ENCODE assay signal across 1 cellular context in the genomic region with DNA sequence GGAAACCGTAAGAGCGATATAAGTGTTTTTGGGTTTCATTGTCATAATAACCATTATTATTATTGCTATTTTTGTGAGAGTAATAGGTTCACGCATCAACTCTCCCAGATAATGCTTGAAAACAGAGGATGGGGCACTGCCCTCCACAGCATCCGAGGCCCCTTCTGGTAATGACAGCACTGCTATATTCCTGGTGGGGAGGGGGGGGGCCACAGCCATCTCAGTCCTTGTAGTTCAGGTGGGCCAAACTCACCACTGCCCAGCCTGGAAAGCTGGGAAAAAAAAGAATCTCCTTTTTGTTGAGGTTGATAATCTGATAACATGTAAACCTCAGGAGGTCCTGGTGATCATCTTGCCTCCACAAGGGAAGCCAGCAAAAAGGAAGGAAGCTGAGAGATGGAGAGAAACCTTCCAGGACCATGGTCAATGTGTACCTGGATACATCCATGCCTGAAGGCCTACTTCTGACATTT.
TF ChIP-seq lines count a peak whose summit lies in the region.

No MANE protein-coding gene starts in this region.

TF ChIP-seq in SK-N-SH treated with all-trans-retinoic acid at 6 μM for 48 hours, 23 proteins besides CTCF, POLR2A, EP300 and RAD21 (continued from another document):
- TF ChIP-seq, protein P1, sequence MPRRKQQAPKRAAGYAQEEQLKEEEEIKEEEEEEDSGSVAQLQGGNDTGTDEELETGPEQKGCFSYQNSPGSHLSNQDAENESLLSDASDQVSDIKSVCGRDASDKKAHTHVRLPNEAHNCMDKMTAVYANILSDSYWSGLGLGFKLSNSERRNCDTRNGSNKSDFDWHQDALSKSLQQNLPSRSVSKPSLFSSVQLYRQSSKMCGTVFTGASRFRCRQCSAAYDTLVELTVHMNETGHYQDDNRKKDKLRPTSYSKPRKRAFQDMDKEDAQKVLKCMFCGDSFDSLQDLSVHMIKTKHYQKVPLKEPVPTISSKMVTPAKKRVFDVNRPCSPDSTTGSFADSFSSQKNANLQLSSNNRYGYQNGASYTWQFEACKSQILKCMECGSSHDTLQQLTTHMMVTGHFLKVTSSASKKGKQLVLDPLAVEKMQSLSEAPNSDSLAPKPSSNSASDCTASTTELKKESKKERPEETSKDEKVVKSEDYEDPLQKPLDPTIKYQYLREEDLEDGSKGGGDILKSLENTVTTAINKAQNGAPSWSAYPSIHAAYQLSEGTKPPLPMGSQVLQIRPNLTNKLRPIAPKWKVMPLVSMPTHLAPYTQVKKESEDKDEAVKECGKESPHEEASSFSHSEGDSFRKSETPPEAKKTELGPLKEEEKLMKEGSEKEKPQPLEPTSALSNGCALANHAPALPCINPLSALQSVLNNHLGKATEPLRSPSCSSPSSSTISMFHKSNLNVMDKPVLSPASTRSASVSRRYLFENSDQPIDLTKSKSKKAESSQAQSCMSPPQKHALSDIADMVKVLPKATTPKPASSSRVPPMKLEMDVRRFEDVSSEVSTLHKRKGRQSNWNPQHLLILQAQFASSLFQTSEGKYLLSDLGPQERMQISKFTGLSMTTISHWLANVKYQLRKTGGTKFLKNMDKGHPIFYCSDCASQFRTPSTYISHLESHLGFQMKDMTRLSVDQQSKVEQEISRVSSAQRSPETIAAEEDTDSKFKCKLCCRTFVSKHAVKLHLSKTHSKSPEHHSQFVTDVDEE (CRISPR knock-in tag; IDR thresholded peaks at IDR 0.05) = no peak
- TF ChIP-seq, protein P2, sequence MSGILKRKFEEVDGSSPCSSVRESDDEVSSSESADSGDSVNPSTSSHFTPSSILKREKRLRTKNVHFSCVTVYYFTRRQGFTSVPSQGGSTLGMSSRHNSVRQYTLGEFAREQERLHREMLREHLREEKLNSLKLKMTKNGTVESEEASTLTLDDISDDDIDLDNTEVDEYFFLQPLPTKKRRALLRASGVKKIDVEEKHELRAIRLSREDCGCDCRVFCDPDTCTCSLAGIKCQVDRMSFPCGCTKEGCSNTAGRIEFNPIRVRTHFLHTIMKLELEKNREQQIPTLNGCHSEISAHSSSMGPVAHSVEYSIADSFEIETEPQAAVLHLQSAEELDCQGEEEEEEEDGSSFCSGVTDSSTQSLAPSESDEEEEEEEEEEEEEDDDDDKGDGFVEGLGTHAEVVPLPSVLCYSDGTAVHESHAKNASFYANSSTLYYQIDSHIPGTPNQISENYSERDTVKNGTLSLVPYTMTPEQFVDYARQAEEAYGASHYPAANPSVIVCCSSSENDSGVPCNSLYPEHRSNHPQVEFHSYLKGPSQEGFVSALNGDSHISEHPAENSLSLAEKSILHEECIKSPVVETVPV (CRISPR knock-in tag; IDR thresholded peaks at IDR 0.05) = no peak
- TF ChIP-seq, protein P3, sequence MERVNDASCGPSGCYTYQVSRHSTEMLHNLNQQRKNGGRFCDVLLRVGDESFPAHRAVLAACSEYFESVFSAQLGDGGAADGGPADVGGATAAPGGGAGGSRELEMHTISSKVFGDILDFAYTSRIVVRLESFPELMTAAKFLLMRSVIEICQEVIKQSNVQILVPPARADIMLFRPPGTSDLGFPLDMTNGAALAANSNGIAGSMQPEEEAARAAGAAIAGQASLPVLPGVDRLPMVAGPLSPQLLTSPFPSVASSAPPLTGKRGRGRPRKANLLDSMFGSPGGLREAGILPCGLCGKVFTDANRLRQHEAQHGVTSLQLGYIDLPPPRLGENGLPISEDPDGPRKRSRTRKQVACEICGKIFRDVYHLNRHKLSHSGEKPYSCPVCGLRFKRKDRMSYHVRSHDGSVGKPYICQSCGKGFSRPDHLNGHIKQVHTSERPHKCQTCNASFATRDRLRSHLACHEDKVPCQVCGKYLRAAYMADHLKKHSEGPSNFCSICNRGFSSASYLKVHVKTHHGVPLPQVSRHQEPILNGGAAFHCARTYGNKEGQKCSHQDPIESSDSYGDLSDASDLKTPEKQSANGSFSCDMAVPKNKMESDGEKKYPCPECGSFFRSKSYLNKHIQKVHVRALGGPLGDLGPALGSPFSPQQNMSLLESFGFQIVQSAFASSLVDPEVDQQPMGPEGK (CRISPR knock-in tag; IDR thresholded peaks at IDR 0.05; ENCODE audit: borderline replicate concordance) = no peak
